Comparison of ENCODE assay signal across 15 cellular contexts in genomic region chr21:42426424-42426823, GRCh38. TPM values are rescaled to one million over a fixed set of nuclear protein-coding genes. Genes with fewer than 3 reads are reported as not detected.
DNase-seq lines count a peak whose midpoint lies in the region; ATAC-seq lines count a peak whose summit lies in the region.
"Had no signal": no experiment of that assay in that cellular context is flagged by ENCODE, and none has a peak within 500 bp of the region (broad histone marks: within the 10 kb centered on the region; RNA-seq: fewer than 3 reads in every experiment).

No MANE protein-coding gene starts in this region.

- no peaks in the 10 kb centered on the region for H3K9me3 Mint-ChIP-seq in T-cell
- H3K9me3 Mint-ChIP-seq in immature natural killer cell, result peaks cover 0 to under 1% (median 0%) of the 10 kb centered on the region in 6 donors

- H3K27ac Mint-ChIP-seq in T-cell, result peak overlapping the region; percentile 23 to 74
- peak overlapping the region in 5 of 6 donors; percentile 29 to 90 (median 61) for H3K27ac Mint-ChIP-seq in immature natural killer cell
- H3K27ac Mint-ChIP-seq: memory B cell, WTC11 had no signal

- peak; percentile 48 for DNase-seq in NCI-H748 (lab: John Stamatoyannopoulos, UW; ENCODE audit: unreplicated experiment)
- no peak for DNase-seq in NCI-H748 treated with DMSO at 0.1 percent for 48 hours (lab: John Stamatoyannopoulos, UW)
- DNase-seq in DMS79 (lab: John Stamatoyannopoulos, UW), result peak; percentile 52
- no peak for DNase-seq in T-cell
- DNase-seq in immature natural killer cell, result no peak
- DNase-seq in HT-29 (ENCODE audit: low spot score), result no peak
- DNase-seq in dermis blood vessel endothelial cell, result no peak
- DNase-seq: caudate nucleus; effector CD8-positive, alpha-beta T cell; IMR-90; NCI-H2081 had no signal

- CTCF ChIA-PET in T-cell (lab: Charles Lee), result no interaction called here

- ATAC-seq in T-cell (replicated peaks in 1 of 4) (no peak), GM18519 (IDR thresholded peaks at IDR 0.05; ENCODE audit: low FRiP score, unreplicated experiment) (no peak)
- ATAC-seq: WTC11 had no signal

- H3K4me3 Mint-ChIP-seq in T-cell, result peak overlapping the region in 1 of 3 donors; percentile 83
- H3K4me3 Mint-ChIP-seq in immature natural killer cell, result peak overlapping the region; percentile 31 to 92 (median 41)
- H3K4me3 Mint-ChIP-seq: memory B cell, WTC11 had no signal

- H3K36me3 Mint-ChIP-seq in T-cell, result peaks cover 51% of the 10 kb centered on the region
- no peaks in the 10 kb centered on the region for H3K36me3 Mint-ChIP-seq in immature natural killer cell
- H3K36me3 Mint-ChIP-seq: memory B cell, WTC11 had no signal

- H3K27me3 Mint-ChIP-seq in T-cell (no peaks in the 10 kb centered on the region), immature natural killer cell (ENCODE audit: low read depth in 3 of 3) (peaks cover 31 to 53% (median 40%) of the 10 kb centered on the region in 3 donors)

- peaks cover 62 to 69% (median 65%) of the 10 kb centered on the region in 3 donors for H3K4me1 Mint-ChIP-seq in T-cell
- H3K4me1 Mint-ChIP-seq in immature natural killer cell, result peaks cover 56 to 62% of the 10 kb centered on the region in 2 donors
- H3K4me1 Mint-ChIP-seq: WTC11 had no signal

- POLR2A ChIA-PET in T-cell (lab: Charles Lee), result interaction anchor here (1.4 to 2.6 kb wide), 2 partner anchors 22 to 23 kb away, joined by 3 to 14 read pairs; partner anchors contain the start of gene UBASH3A (in 2 of the 2)

RNA-seq across cellular contexts. Expression of gene UBASH3A, which starts 22.7 kb away (rescaled TPM):
- total RNA-seq in T-cell (10 to 100 TPM; 59.1 to 98.8 (median 80.5) TPM), dermis blood vessel endothelial cell (not detected in 2 replicates)
- polyA plus RNA-seq in immature natural killer cell, result under 1 TPM in 2 of 3 donors, not detected in 1; 0.38 to 0.58 TPM
- not detected in 2 replicates for total RNA-seq in HT-29 (2014; rRNA removed; shearing (Covaris generic))
- total RNA-seq: IMR-90, WTC11 had no signal
- polyA plus RNA-seq: AG04450, IMR-90 had no signal

RNA-seq across cellular contexts. Expression of gene TMPRSS3, which starts 30.6 kb away (rescaled TPM):
- 1 to 10 TPM; 1.2 to 2.4 (median 1.7) TPM for total RNA-seq in T-cell
- polyA plus RNA-seq in immature natural killer cell, result under 1 TPM in 1 of 3 donors, not detected in 2; 0.30 TPM
- 0.05 and 0.37 TPM in 2 replicates for total RNA-seq in HT-29 (2014; rRNA removed; shearing (Covaris generic))
- total RNA-seq in dermis blood vessel endothelial cell, result 0.05 TPM in 1 of 2 replicates, not detected in the other
- total RNA-seq: IMR-90 had no signal
- polyA plus RNA-seq: AG04450, IMR-90 had no signal

Comparison
In these comparisons a context has a peak if more than half of its experiments do, and no peak if none do; other contexts are left out.
1. DNase-seq: peak in NCI-H748 (single experiment) and DMS79 (single experiment); none in NCI-H748 treated with DMSO at 0.1 percent for 48 hours (single experiment), T-cell (0 of 34), immature natural killer cell (0 of 3), HT-29 (single experiment) and dermis blood vessel endothelial cell (single experiment).
2. RNA of gene UBASH3A, which starts 22.7 kb away (total RNA-seq): 59.1 to 98.8 TPM in T-cell; not detected in HT-29 and not detected in dermis blood vessel endothelial cell; every median in the first group is over 10 times any median in the second.